Comparison of ENCODE assay signal across 15 cellular contexts in the genomic region with DNA sequence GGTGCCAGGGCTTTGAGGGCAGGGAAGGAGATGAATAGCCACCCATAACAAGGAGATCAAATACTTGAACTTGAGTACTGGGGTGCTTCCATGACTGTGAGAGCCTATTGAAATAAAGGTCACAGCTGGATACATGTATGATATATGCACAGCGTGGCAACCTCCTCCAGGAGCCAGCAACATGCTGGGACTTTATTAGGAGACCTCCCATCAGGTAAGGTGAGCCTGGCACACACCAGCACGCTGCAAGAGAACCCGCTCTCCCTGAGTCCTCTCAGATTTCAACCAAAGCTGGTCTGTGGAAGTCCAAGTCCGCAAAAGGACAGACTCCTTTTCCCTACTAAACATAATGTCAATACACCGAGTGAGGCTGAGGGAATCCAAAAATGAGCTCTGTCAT.
"Had no signal": no experiment of that assay in that cellular context is flagged by ENCODE, and none has a peak within 500 bp of the region (broad histone marks: within the 10 kb centered on the region; RNA-seq: fewer than 3 reads in every experiment).

No MANE protein-coding gene starts in this region.

- DNase-seq: activated CD4-positive, alpha-beta T cell treated with anti-CD3 and anti-CD28 coated beads, Interleukin-2, amount 10 ng/mL, durations not matched to agents 24 days and 14 days; activated CD8-positive, alpha-beta memory T cell treated with anti-CD3 and anti-CD28 coated beads, Interleukin-2, amount 50 U/mL, for 48 hours; activated effector memory CD4-positive, alpha-beta T cell treated with anti-CD3 and anti-CD28 coated beads, Interleukin-2, amount 50 U/mL, for 16 hours; activated T-cell treated with anti-CD3 and anti-CD28 coated beads, Interleukin-2, amount 50 U/mL, for 48 hours; cortex of kidney; erythroblast; head of caudate nucleus; kidney; left lung; midbrain; right lobe of liver; stimulated activated CD4-positive, alpha-beta T cell treated with anti-CD3 and anti-CD28 coated beads, Interleukin-4, amount 100 ng/mL, for 24 hours; stomach; trophoblast cell had no signal

- ATAC-seq: left lung; right lobe of liver; stimulated activated effector memory CD8-positive, alpha-beta T cell treated with anti-CD3 and anti-CD28 coated beads, Interleukin-12 subunit alpha, Interleukin-12 subunit beta, amount 100 ng/mL, for 72 hours had no signal
